Comparison of ENCODE assay signal across 10 cellular contexts in the genomic region with DNA sequence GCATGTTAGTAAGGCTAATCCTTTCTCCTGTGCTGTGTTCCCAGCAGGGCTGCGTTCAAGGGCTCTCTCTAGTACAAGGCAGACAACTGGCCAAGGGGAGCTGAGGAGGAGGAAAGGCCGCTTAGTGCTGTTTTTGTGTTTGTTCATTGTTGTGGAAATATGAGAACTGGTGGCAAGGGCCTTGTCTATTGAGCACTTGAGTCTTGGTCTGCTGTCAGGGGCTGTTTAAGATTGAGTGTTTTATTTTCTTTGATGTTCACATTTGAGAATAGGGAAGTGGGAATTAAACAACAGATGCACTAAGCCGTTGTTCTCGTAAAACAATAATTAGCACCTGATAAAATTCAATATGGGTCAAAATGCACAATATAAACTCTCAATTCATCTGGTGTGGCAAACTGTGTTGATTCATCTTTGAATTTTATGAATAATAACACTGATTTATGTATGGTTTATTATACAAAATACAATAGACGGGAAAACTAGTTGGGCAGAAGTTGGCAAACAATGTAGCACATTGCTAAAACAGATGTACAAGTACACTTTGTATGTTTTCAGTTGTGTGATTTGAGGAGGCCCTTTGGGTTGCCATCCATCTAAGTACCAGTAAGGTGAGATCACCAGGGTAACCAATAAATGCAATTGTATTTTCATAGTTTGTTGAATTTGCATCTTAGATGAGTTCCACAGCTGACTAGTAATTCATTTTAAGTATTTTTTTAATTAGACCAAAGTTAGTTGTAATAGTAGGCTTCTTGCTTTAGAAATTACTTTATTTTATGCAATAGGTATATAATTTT.
DNase-seq lines count a peak whose midpoint lies in the region; ATAC-seq, FAIRE-seq and TF ChIP-seq lines count a peak whose summit lies in the region.
"Had no signal": no experiment of that assay in that cellular context is flagged by ENCODE, and none has a peak within 500 bp of the region (broad histone marks: within the 10 kb centered on the region; RNA-seq: fewer than 3 reads in every experiment).

No MANE protein-coding gene starts in this region.

- FAIRE-seq in bronchial epithelial cell (lab: Jason Lieb, UNC) = peak; percentile 18

- peak; percentile 27 for ATAC-seq in GM21367 (IDR thresholded peaks at IDR 0.05; ENCODE audit: unreplicated experiment)
- ATAC-seq: psoas muscle had no signal

- no peaks in the 10 kb centered on the region for H3K36me3 ChIP-seq in bronchial epithelial cell (ENCODE audit: control insufficient read depth, insufficient read depth, low read length)

- H3K27me3 ChIP-seq in bronchial epithelial cell (ENCODE audit: control insufficient read depth, insufficient read depth, low read length) = no peaks in the 10 kb centered on the region
- H3K27me3 ChIP-seq: esophagus squamous epithelium had no signal

- no peak overlapping the region for H3K4me3 ChIP-seq in bronchial epithelial cell (ENCODE audit: low read depth, low read length)
- H3K4me3 ChIP-seq: esophagus squamous epithelium, psoas muscle had no signal

- DNase-seq in D341Med (ENCODE audit: low spot score) = peak; percentile 34
- peak; percentile 89 for DNase-seq in NAMALWA (ENCODE audit: low spot score)
- no peak for DNase-seq in bronchial epithelial cell (ENCODE audit: low read depth)
- DNase-seq in HK-2 (ENCODE audit: unreplicated experiment) = no peak
- DNase-seq in activated CD4-positive, alpha-beta T cell treated with anti-CD3 and anti-CD28 coated beads for 4 hours = no peak
- no peak for DNase-seq in DMS114 treated with DMSO at 0.1 percent for 48 hours (lab: John Stamatoyannopoulos, UW; ENCODE audit: unreplicated experiment)
- no peak for DNase-seq in GM03348 (ENCODE audit: low spot score)
- DNase-seq: esophagus squamous epithelium, psoas muscle had no signal

- no peak for TF ChIP-seq CTCF in bronchial epithelial cell (IDR thresholded peaks at IDR 0.05; ENCODE audit: insufficient read depth, low read length, severe bottlenecking)

Comparison
In these comparisons a context has a peak if more than half of its experiments do, and no peak if none do; other contexts are left out.
1. DNase-seq: peak in D341Med (single experiment) and NAMALWA (single experiment); none in bronchial epithelial cell (single experiment), HK-2 (single experiment), activated CD4-positive, alpha-beta T cell treated with anti-CD3 and anti-CD28 coated beads for 4 hours (0 of 2), DMS114 treated with DMSO at 0.1 percent for 48 hours (single experiment) and GM03348 (single experiment).